1 cellular context compared by ENCODE assay signal in the genomic region with DNA sequence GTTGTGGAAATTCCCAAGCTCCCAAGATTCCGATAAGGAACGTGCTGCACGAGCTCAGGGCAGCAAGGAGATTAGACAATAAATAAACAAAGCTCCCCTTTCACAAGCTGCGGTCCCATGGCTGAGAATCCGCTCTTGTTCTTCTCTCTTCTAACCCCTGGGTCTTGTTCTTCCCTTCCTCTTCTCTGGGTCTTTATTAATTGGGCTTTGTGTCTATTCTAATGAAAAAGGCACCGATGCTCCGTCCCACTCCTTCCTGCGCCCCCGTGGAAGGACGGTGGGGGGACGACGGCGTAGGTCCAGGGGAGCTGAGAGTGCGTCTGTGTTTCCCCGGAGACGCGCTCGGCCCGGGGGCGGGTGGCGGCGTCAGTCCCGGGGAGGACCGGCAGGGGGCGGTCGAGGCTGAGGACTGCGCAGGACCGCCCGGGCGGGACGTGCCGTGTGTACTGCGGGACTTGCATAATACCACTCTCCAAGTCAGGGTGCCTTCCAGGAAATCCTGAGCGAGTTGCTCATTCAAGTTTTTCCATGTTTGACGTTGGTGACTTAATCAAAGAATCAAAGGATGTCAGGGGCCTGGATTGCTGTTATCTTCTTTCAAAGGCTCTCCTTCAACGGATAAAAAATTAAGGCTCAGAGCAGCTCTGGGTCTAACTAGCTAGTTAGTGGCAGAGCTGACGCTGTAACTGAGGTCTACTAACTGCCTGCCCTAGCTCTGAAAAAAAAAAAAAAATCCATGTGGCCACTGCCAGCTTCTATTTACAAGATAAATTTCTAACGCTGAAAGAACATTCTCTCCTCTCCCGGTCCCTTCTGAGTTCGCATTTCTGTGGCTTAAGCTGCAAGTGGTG.
TF ChIP-seq lines count a peak whose summit lies in the region.

No MANE protein-coding gene starts in this region.

TF ChIP-seq in K562, 482 proteins besides CTCF, POLR2A, EP300 and RAD21 (continued from another document):
- TF ChIP-seq, protein P1, sequence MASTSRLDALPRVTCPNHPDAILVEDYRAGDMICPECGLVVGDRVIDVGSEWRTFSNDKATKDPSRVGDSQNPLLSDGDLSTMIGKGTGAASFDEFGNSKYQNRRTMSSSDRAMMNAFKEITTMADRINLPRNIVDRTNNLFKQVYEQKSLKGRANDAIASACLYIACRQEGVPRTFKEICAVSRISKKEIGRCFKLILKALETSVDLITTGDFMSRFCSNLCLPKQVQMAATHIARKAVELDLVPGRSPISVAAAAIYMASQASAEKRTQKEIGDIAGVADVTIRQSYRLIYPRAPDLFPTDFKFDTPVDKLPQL (IDR thresholded peaks at IDR 0.05; ENCODE audit: extremely low read depth, insufficient read length): no peak
- TF ChIP-seq RHOXF2B (CRISPR knock-in tag; conservative IDR thresholded peaks at IDR 0.05): no peak
- TF ChIP-seq MAFG (tag; conservative IDR thresholded peaks at IDR 0.05): no peak
- TF ChIP-seq SREBF2 (CRISPR knock-in tag; IDR thresholded peaks at IDR 0.05): no peak
- TF ChIP-seq, protein P2, sequence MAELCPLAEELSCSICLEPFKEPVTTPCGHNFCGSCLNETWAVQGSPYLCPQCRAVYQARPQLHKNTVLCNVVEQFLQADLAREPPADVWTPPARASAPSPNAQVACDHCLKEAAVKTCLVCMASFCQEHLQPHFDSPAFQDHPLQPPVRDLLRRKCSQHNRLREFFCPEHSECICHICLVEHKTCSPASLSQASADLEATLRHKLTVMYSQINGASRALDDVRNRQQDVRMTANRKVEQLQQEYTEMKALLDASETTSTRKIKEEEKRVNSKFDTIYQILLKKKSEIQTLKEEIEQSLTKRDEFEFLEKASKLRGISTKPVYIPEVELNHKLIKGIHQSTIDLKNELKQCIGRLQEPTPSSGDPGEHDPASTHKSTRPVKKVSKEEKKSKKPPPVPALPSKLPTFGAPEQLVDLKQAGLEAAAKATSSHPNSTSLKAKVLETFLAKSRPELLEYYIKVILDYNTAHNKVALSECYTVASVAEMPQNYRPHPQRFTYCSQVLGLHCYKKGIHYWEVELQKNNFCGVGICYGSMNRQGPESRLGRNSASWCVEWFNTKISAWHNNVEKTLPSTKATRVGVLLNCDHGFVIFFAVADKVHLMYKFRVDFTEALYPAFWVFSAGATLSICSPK (IDR thresholded peaks at IDR 0.05; ENCODE audit: borderline replicate concordance): no peak
- TF ChIP-seq ZFP30 (CRISPR knock-in tag; IDR thresholded peaks at IDR 0.05; ENCODE audit: borderline replicate concordance): no peak
- TF ChIP-seq ETV1 (tag; conservative IDR thresholded peaks at IDR 0.05; ENCODE audit: low read depth): no peak
- TF ChIP-seq, protein P3, sequence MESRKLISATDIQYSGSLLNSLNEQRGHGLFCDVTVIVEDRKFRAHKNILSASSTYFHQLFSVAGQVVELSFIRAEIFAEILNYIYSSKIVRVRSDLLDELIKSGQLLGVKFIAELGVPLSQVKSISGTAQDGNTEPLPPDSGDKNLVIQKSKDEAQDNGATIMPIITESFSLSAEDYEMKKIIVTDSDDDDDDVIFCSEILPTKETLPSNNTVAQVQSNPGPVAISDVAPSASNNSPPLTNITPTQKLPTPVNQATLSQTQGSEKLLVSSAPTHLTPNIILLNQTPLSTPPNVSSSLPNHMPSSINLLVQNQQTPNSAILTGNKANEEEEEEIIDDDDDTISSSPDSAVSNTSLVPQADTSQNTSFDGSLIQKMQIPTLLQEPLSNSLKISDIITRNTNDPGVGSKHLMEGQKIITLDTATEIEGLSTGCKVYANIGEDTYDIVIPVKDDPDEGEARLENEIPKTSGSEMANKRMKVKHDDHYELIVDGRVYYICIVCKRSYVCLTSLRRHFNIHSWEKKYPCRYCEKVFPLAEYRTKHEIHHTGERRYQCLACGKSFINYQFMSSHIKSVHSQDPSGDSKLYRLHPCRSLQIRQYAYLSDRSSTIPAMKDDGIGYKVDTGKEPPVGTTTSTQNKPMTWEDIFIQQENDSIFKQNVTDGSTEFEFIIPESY (CRISPR knock-in tag; IDR thresholded peaks at IDR 0.05): no peak
- no peak for TF ChIP-seq THRAP3 (IDR thresholded peaks at IDR 0.05; ENCODE audit: borderline replicate concordance)
- peak; percentile 76 for TF ChIP-seq SMC3 (conservative IDR thresholded peaks at IDR 0.05; ENCODE audit: insufficient read depth, low read depth, low read length)
- TF ChIP-seq HDAC8 (tag; IDR thresholded peaks at IDR 0.05): no peak
- TF ChIP-seq NONO (IDR thresholded peaks at IDR 0.05; ENCODE audit: low read depth in 2 of 2, low read length in 1 of 2): peak in 1 of 2 experiments; percentile 46; a peak in 1 of 4 replicates
- no peak for TF ChIP-seq ZNF12 (CRISPR knock-in tag; IDR thresholded peaks at IDR 0.05)
- TF ChIP-seq HDAC6 (IDR thresholded peaks at IDR 0.05; ENCODE audit: low read depth, low read length): no peak
- TF ChIP-seq TAL1 (IDR thresholded peaks at IDR 0.05): no peak
- 0 out of 2 replicates have a peak, but pooled peaks have one; percentile 33 for TF ChIP-seq L3MBTL2 (IDR thresholded peaks at IDR 0.05)
- TF ChIP-seq, protein P4, sequence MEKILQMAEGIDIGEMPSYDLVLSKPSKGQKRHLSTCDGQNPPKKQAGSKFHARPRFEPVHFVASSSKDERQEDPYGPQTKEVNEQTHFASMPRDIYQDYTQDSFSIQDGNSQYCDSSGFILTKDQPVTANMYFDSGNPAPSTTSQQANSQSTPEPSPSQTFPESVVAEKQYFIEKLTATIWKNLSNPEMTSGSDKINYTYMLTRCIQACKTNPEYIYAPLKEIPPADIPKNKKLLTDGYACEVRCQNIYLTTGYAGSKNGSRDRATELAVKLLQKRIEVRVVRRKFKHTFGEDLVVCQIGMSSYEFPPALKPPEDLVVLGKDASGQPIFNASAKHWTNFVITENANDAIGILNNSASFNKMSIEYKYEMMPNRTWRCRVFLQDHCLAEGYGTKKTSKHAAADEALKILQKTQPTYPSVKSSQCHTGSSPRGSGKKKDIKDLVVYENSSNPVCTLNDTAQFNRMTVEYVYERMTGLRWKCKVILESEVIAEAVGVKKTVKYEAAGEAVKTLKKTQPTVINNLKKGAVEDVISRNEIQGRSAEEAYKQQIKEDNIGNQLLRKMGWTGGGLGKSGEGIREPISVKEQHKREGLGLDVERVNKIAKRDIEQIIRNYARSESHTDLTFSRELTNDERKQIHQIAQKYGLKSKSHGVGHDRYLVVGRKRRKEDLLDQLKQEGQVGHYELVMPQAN (IDR thresholded peaks at IDR 0.05; ENCODE audit: borderline replicate concordance): no peak
- no peak for TF ChIP-seq ATF1 (CRISPR knock-in tag; IDR thresholded peaks at IDR 0.05)
- TF ChIP-seq ATF1 (tag; IDR thresholded peaks at IDR 0.05): peak; percentile 70
- TF ChIP-seq, protein P5, sequence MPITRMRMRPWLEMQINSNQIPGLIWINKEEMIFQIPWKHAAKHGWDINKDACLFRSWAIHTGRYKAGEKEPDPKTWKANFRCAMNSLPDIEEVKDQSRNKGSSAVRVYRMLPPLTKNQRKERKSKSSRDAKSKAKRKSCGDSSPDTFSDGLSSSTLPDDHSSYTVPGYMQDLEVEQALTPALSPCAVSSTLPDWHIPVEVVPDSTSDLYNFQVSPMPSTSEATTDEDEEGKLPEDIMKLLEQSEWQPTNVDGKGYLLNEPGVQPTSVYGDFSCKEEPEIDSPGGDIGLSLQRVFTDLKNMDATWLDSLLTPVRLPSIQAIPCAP (CRISPR knock-in tag; IDR thresholded peaks at IDR 0.05; ENCODE audit: borderline replicate concordance): no peak
- TF ChIP-seq, protein P6, sequence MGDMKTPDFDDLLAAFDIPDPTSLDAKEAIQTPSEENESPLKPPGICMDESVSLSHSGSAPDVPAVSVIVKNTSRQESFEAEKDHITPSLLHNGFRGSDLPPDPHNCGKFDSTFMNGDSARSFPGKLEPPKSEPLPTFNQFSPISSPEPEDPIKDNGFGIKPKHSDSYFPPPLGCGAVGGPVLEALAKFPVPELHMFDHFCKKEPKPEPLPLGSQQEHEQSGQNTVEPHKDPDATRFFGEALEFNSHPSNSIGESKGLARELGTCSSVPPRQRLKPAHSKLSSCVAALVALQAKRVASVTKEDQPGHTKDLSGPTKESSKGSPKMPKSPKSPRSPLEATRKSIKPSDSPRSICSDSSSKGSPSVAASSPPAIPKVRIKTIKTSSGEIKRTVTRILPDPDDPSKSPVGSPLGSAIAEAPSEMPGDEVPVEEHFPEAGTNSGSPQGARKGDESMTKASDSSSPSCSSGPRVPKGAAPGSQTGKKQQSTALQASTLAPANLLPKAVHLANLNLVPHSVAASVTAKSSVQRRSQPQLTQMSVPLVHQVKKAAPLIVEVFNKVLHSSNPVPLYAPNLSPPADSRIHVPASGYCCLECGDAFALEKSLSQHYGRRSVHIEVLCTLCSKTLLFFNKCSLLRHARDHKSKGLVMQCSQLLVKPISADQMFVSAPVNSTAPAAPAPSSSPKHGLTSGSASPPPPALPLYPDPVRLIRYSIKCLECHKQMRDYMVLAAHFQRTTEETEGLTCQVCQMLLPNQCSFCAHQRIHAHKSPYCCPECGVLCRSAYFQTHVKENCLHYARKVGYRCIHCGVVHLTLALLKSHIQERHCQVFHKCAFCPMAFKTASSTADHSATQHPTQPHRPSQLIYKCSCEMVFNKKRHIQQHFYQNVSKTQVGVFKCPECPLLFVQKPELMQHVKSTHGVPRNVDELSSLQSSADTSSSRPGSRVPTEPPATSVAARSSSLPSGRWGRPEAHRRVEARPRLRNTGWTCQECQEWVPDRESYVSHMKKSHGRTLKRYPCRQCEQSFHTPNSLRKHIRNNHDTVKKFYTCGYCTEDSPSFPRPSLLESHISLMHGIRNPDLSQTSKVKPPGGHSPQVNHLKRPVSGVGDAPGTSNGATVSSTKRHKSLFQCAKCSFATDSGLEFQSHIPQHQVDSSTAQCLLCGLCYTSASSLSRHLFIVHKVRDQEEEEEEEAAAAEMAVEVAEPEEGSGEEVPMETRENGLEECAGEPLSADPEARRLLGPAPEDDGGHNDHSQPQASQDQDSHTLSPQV (IDR thresholded peaks at IDR 0.05): no peak
- no peak for TF ChIP-seq SLC30A9 (CRISPR knock-in tag; IDR thresholded peaks at IDR 0.05)
- 0 out of 2 replicates have a peak, but pooled peaks have one; percentile 12 for TF ChIP-seq SMARCA4 (IDR thresholded peaks at IDR 0.05)
- TF ChIP-seq, protein P7, sequence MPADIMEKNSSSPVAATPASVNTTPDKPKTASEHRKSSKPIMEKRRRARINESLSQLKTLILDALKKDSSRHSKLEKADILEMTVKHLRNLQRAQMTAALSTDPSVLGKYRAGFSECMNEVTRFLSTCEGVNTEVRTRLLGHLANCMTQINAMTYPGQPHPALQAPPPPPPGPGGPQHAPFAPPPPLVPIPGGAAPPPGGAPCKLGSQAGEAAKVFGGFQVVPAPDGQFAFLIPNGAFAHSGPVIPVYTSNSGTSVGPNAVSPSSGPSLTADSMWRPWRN (IDR thresholded peaks at IDR 0.05; ENCODE audit: low read depth): 0 out of 2 replicates have a peak, but pooled peaks have one; percentile 33
- TF ChIP-seq ZNF699 (CRISPR knock-in tag; IDR thresholded peaks at IDR 0.05; ENCODE audit: insufficient replicate concordance): no peak
- no peak for TF ChIP-seq POLR2H (tag; IDR thresholded peaks at IDR 0.05; ENCODE audit: low read depth)
- no peak for TF ChIP-seq TGIF2 (CRISPR knock-in tag; IDR thresholded peaks at IDR 0.05)
- no peak for TF ChIP-seq NR1H2 (CRISPR knock-in tag; IDR thresholded peaks at IDR 0.05)
- TF ChIP-seq, protein P8, sequence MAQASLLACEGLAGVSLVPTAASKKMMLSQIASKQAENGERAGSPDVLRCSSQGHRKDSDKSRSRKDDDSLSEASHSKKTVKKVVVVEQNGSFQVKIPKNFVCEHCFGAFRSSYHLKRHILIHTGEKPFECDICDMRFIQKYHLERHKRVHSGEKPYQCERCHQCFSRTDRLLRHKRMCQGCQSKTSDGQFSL (CRISPR knock-in tag; IDR thresholded peaks at IDR 0.05): no peak
- TF ChIP-seq, protein P8 (tag; IDR thresholded peaks at IDR 0.05): no peak
- TF ChIP-seq ZNF143 (CRISPR knock-in tag; IDR thresholded peaks at IDR 0.05): no peak
- TF ChIP-seq ZNF444 (CRISPR knock-in tag; IDR thresholded peaks at IDR 0.05): no peak
- 0 out of 2 replicates have a peak, but pooled peaks have one; percentile 30 for TF ChIP-seq ZNF668 (CRISPR knock-in tag; IDR thresholded peaks at IDR 0.05)
- TF ChIP-seq CBX8 (IDR thresholded peaks at IDR 0.05; ENCODE audit: borderline replicate concordance, extremely low read depth, low read depth, low read length, poor library complexity, severe bottlenecking): no peak
- TF ChIP-seq ZNF79 (CRISPR knock-in tag; IDR thresholded peaks at IDR 0.05; ENCODE audit: low read depth): no peak
- no peak for TF ChIP-seq FOS (IDR thresholded peaks at IDR 0.05; ENCODE audit: extremely low read depth, insufficient read length)
- TF ChIP-seq, protein P9, sequence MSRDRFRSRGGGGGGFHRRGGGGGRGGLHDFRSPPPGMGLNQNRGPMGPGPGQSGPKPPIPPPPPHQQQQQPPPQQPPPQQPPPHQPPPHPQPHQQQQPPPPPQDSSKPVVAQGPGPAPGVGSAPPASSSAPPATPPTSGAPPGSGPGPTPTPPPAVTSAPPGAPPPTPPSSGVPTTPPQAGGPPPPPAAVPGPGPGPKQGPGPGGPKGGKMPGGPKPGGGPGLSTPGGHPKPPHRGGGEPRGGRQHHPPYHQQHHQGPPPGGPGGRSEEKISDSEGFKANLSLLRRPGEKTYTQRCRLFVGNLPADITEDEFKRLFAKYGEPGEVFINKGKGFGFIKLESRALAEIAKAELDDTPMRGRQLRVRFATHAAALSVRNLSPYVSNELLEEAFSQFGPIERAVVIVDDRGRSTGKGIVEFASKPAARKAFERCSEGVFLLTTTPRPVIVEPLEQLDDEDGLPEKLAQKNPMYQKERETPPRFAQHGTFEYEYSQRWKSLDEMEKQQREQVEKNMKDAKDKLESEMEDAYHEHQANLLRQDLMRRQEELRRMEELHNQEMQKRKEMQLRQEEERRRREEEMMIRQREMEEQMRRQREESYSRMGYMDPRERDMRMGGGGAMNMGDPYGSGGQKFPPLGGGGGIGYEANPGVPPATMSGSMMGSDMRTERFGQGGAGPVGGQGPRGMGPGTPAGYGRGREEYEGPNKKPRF (IDR thresholded peaks at IDR 0.05; ENCODE audit: low read depth, low read length): no peak
- TF ChIP-seq ZNF24 (IDR thresholded peaks at IDR 0.05): no peak
- no peak for TF ChIP-seq KDM1A (IDR thresholded peaks at IDR 0.05)
- TF ChIP-seq YBX1 (IDR thresholded peaks at IDR 0.05): no peak
- no peak for TF ChIP-seq ZNF197 (CRISPR knock-in tag; IDR thresholded peaks at IDR 0.05; ENCODE audit: low read depth)
TF ChIP-seq in K562: peak in this region for 61.
